Comparison of ENCODE assay signal across 8 cellular contexts in the genomic region with DNA sequence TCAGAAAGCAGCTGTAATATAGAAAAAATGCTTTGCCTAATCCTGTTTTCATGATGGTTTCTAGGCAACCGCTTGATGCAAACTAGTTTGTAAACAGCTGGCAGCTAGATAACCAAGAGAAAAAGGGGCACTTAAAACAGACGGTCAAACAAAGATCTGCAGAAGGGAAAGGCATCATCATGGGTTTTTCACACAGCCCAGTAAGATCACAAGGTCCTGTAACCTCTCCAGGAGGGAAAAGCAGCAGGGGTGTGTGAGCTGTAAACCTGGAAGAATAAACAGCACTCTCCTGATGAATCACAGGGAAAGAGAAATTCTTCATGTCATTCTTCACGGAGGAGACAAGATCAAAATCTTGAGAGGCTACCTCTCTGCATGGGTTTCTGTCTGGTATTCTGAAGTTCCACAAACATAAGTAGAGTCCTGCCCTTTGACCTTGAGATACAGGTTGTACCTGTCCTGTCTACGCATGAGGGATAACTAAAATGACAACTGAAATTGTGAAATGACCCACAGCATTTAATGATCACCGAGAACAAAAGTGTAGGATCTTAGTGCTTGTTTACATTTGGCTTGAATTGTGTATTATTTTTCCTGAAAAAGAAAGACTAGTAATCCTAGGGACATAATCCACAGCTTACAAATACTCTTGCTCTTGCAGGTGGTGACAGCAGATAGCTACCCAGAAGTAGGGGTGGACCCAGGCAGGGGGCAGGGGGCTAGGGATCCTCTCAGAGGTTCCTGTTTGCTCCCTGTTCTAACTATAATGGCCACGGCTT.
DNase-seq lines count a peak whose midpoint lies in the region; ATAC-seq and TF ChIP-seq lines count a peak whose summit lies in the region.

No MANE protein-coding gene starts in this region.

- peak; percentile 72 for ATAC-seq in GM19023 (IDR thresholded peaks at IDR 0.05; ENCODE audit: unreplicated experiment)
- no peak for ATAC-seq in GM21423 (IDR thresholded peaks at IDR 0.05; ENCODE audit: unreplicated experiment)
- no peak for ATAC-seq in HG03095 (IDR thresholded peaks at IDR 0.05; ENCODE audit: unreplicated experiment)

- no peak for TF ChIP-seq CTCF in nephron progenitor cell (IDR thresholded peaks at IDR 0.05)

- DNase-seq in NCI-H2227 (lab: John Stamatoyannopoulos, UW; ENCODE audit: unreplicated experiment), result peak; percentile 69
- peak; percentile 82 for DNase-seq in dedifferentiated amniotic fluid mesenchymal stem cell (ENCODE audit: extremely low spot score)
- DNase-seq in nephron progenitor cell, result no peak
- no peak for DNase-seq in amygdala (lab: John Stamatoyannopoulos, UW)
- no peak for DNase-seq in activated gamma-delta T cell treated with Interleukin-2 at 50 U/mL for 16 hours

- no peaks in the 10 kb centered on the region for H3K9me3 Mint-ChIP-seq in nephron progenitor cell

- H3K27ac Mint-ChIP-seq in nephron progenitor cell, result peak overlapping the region; percentile 89

- peaks cover 71% of the 10 kb centered on the region for H3K4me1 Mint-ChIP-seq in nephron progenitor cell

- no peaks in the 10 kb centered on the region for H3K27me3 Mint-ChIP-seq in nephron progenitor cell (ENCODE audit: low read depth, poor library complexity)

- peaks cover 18% of the 10 kb centered on the region for H3K36me3 Mint-ChIP-seq in nephron progenitor cell (ENCODE audit: low read depth)

- H3K4me3 Mint-ChIP-seq in nephron progenitor cell, result peak overlapping the region; percentile 40

Comparison
In these comparisons a context has a peak if more than half of its experiments do, and no peak if none do; other contexts are left out.
1. DNase-seq: peak in NCI-H2227 (single experiment) and dedifferentiated amniotic fluid mesenchymal stem cell (single experiment); none in nephron progenitor cell (single experiment), amygdala (0 of 56) and activated gamma-delta T cell treated with Interleukin-2 at 50 U/mL for 16 hours (single experiment).